18 cellular contexts compared by ENCODE assay signal in the genomic region with DNA sequence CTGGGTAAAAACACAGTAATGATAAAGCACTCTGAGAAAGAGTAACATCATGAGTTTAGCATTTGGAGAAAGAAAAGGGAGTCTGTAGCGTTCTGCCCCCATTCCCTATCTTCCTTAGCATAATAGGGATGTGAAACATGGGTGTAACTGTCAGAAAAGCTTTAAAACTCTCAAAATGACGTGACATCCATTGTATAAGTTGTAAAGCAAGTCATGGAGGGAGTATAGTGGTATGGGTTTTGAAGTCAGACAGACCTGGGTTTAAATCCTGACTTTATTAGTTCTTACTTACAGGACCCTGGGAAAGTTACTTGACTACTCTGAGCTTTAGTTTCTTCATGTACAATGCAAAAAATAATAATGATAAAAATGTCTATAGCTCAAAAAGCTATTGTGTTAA.
"Had no signal": no experiment of that assay in that cellular context is flagged by ENCODE, and none has a peak within 500 bp of the region (broad histone marks: within the 10 kb centered on the region; RNA-seq: fewer than 3 reads in every experiment).

No MANE protein-coding gene starts in this region.

- H3K4me3 Mint-ChIP-seq: activated naive CD4-positive, alpha-beta T cell treated with anti-CD3 and anti-CD28 coated beads for 36 hours; activated naive CD8-positive, alpha-beta T cell treated with anti-CD3 and anti-CD28 coated beads, Interleukin-2, amount 50 U/mL, for 24 hours; activated T-helper 17 cell treated with anti-CD3 and anti-CD28 coated beads, Interleukin-2, amount 50 U/mL, for 72 hours; memory B cell; naive thymus-derived CD4-positive, alpha-beta T cell; stimulated activated naive B cell treated with anti-CD40 and anti-IgM and Interleukin-4, amounts not matched to agents 10 μg/mL and 1 μg/mL and 100 μg/mL, for 72 hours; T-helper 2 cell treated with Interferon-gamma antibody and Interleukin-4, amounts not matched to agents 5 μg/mL and 100 μg/mL, for 36 hours had no signal

- DNase-seq: activated naive CD4-positive, alpha-beta T cell treated with anti-CD3 and anti-CD28 coated beads for 36 hours; activated naive CD8-positive, alpha-beta T cell treated with anti-CD3 and anti-CD28 coated beads, Interleukin-2, amount 50 U/mL, for 24 hours; aorta; kidney; left ventricle myocardium inferior; mucosa of descending colon; naive thymus-derived CD4-positive, alpha-beta T cell; stimulated activated CD4-positive, alpha-beta T cell treated with anti-CD3 and anti-CD28 coated beads, Interleukin-2, amount 100 ng/mL, for 48 hours; stimulated activated naive B cell treated with anti-CD40 and anti-IgM and Interleukin-4, amounts not matched to agents 10 μg/mL and 1 μg/mL and 100 μg/mL, for 72 hours; thyroid gland; uterus had no signal

- H3K36me3 ChIP-seq: left ventricle myocardium inferior, thyroid gland, uterus had no signal

- ATAC-seq: activated CD4-positive, CD25-positive, alpha-beta regulatory T cell treated with anti-CD3 and anti-CD28 coated beads, Interleukin-2, amount 50 U/mL, for 24 hours; activated naive CD8-positive, alpha-beta T cell treated with anti-CD3 and anti-CD28 coated beads, Interleukin-2, amount 50 U/mL, for 24 hours; activated T-helper 17 cell treated with anti-CD3 and anti-CD28 coated beads, Interleukin-2, amount 50 U/mL, for 72 hours; mucosa of descending colon; naive thymus-derived CD4-positive, alpha-beta T cell; stimulated activated naive B cell treated with anti-CD40 and anti-IgM and Interleukin-4, amounts not matched to agents 10 μg/mL and 1 μg/mL and 100 μg/mL, for 72 hours had no signal

- H3K9me3 ChIP-seq: left ventricle myocardium inferior, mucosa of descending colon, neutrophil, thyroid gland, uterus had no signal

- H3K9ac ChIP-seq: parathyroid adenoma had no signal

- H3K27me3 Mint-ChIP-seq: activated naive CD8-positive, alpha-beta T cell treated with anti-CD3 and anti-CD28 coated beads, Interleukin-2, amount 50 U/mL, for 24 hours; activated T-helper 17 cell treated with anti-CD3 and anti-CD28 coated beads, Interleukin-2, amount 50 U/mL, for 72 hours; memory B cell; naive thymus-derived CD4-positive, alpha-beta T cell; stimulated activated naive B cell treated with anti-CD40 and anti-IgM and Interleukin-4, amounts not matched to agents 10 μg/mL and 1 μg/mL and 100 μg/mL, for 72 hours had no signal

- H3K27me3 ChIP-seq: hepatocyte, neutrophil, thyroid gland, uterus had no signal

- H3K4me1 Mint-ChIP-seq: activated T-helper 17 cell treated with anti-CD3 and anti-CD28 coated beads, Interleukin-2, amount 50 U/mL, for 72 hours had no signal

- H3K27ac Mint-ChIP-seq: activated naive CD4-positive, alpha-beta T cell treated with anti-CD3 and anti-CD28 coated beads for 36 hours; activated naive CD8-positive, alpha-beta T cell treated with anti-CD3 and anti-CD28 coated beads, Interleukin-2, amount 50 U/mL, for 24 hours; activated T-helper 17 cell treated with anti-CD3 and anti-CD28 coated beads, Interleukin-2, amount 50 U/mL, for 72 hours; memory B cell; naive thymus-derived CD4-positive, alpha-beta T cell; stimulated activated naive B cell treated with anti-CD40 and anti-IgM and Interleukin-4, amounts not matched to agents 10 μg/mL and 1 μg/mL and 100 μg/mL, for 72 hours; T-helper 2 cell treated with Interferon-gamma antibody and Interleukin-4, amounts not matched to agents 5 μg/mL and 100 μg/mL, for 36 hours had no signal

- H3K27ac ChIP-seq: hepatocyte, left ventricle myocardium inferior, neutrophil, parathyroid adenoma, thyroid gland, uterus had no signal

- H3K9me3 Mint-ChIP-seq: activated naive CD4-positive, alpha-beta T cell treated with anti-CD3 and anti-CD28 coated beads for 36 hours; activated naive CD8-positive, alpha-beta T cell treated with anti-CD3 and anti-CD28 coated beads, Interleukin-2, amount 50 U/mL, for 24 hours; activated T-helper 17 cell treated with anti-CD3 and anti-CD28 coated beads, Interleukin-2, amount 50 U/mL, for 72 hours; memory B cell; stimulated activated naive B cell treated with anti-CD40 and anti-IgM and Interleukin-4, amounts not matched to agents 10 μg/mL and 1 μg/mL and 100 μg/mL, for 72 hours; T-helper 2 cell treated with Interferon-gamma antibody and Interleukin-4, amounts not matched to agents 5 μg/mL and 100 μg/mL, for 36 hours had no signal

- H3K4me3 ChIP-seq: hepatocyte, left ventricle myocardium inferior, mucosa of descending colon, thyroid gland, uterus had no signal

- FAIRE-seq: kidney had no signal

- H3K4me1 ChIP-seq: parathyroid adenoma, thyroid gland, uterus had no signal
